In the genomic region with DNA sequence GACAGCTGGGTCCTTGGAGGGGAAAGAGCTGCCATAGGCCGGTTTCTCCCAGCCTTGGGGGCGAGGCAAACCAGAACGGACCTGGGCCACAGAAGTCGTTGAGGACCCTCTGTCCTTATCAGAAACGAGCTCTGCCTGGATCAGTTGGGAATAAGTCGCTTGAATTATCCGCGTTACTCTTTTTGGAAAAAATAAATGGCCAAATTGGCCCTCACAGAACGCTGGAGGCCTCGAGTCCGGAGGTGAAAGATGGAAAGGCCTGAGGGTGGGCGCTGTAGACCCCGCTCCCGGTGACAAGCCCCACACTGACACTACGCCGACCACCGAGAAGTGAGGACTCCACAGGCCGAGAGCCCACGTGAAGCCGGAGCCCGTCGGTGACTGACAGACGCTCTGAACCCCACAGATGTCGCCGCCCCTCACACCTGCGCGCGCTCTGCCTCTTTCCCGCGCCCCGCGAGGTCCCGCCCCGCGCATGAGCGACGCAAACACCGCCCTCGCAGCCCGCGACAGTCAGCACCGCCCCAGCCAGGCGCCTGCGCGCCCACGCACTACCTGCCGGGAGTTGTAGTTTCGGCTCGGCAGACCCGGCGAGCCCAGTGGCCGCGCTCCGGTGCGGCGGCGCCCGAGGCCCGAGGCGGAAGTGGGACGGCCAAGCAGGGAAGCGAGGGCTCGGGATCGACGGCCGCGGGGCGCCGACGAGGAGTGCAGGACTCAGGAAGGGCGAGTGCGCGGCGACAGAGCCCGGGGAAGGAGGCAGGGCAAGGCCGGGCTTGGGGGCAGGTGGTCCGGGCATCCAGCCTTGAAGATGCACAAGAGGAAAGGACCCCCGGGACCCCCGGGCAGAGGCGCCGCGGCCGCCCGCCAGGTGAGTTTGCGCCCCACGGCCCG, we compare ENCODE assay signal across 8 cellular contexts. TPM values are rescaled to one million over a fixed set of nuclear protein-coding genes. Genes with fewer than 3 reads are reported as not detected.
DNase-seq lines count a peak whose midpoint lies in the region; ATAC-seq and TF ChIP-seq lines count a peak whose summit lies in the region.

A gene (minus strand): TSS at position 484 of the 891 bp plus-strand sequence. CDS start 1,225 bp downstream, outside the sequence.
A gene (plus strand): TSS at position 568 of the 891 bp plus-strand sequence. CDS start 241 bp downstream, at position 809.

- H3K79me2 ChIP-seq in KMS-11 (ENCODE audit: insufficient read depth, low read depth) = no peaks in the 10 kb centered on the region
- H3K79me2 ChIP-seq in fibroblast of lung (ENCODE audit: control insufficient read depth, insufficient read depth, low read length) = no peaks in the 10 kb centered on the region

- H3K27me3 ChIP-seq in KMS-11 (ENCODE audit: insufficient read depth, low read depth) (no peaks in the 10 kb centered on the region), Peyer's patch (no peaks in the 10 kb centered on the region), fibroblast of lung (ENCODE audit: control insufficient read depth, insufficient read depth, low read length) (no peaks in the 10 kb centered on the region)

- peak within 1 kb of the TSS; percentile 62 for H2AFZ ChIP-seq in KMS-11 (ENCODE audit: low read depth)
- peak within 1 kb of the TSS; percentile 86 for H2AFZ ChIP-seq in fibroblast of lung (ENCODE audit: low read length)

- peak within 1 kb of the TSS; percentile 86 for H3K4me3 Mint-ChIP-seq in activated T-helper 1 cell treated with anti-CD3 and anti-CD28 coated beads, Interleukin-12 subunit alpha, Interleukin-12 subunit beta, Interleukin-2, Interleukin-4 antibody, amounts not matched to agents 30 ng/mL and 10 ng/mL and 1 ng/mL, durations not matched to agents 14 hours and 24 hours and 36 hours
- H3K4me3 Mint-ChIP-seq in naive thymus-derived CD8-positive, alpha-beta T cell = peak within 1 kb of the TSS; percentile 80 to 89 (median 88)
- H3K4me3 Mint-ChIP-seq in stimulated activated naive B cell treated with anti-CD40 and anti-IgM and Interleukin-4, amounts not matched to agents 10 μg/mL and 1 μg/mL and 100 μg/mL, for 72 hours = peak within 1 kb of the TSS; percentile 88 to 93

- no peaks in the 10 kb centered on the region for H3K27me3 Mint-ChIP-seq in activated T-helper 1 cell treated with anti-CD3 and anti-CD28 coated beads, Interleukin-12 subunit alpha, Interleukin-12 subunit beta, Interleukin-2, Interleukin-4 antibody, amounts not matched to agents 30 ng/mL and 10 ng/mL and 1 ng/mL, durations not matched to agents 14 hours and 24 hours and 36 hours (ENCODE audit: insufficient read depth)
- no peaks in the 10 kb centered on the region for H3K27me3 Mint-ChIP-seq in naive thymus-derived CD8-positive, alpha-beta T cell
- no peaks in the 10 kb centered on the region for H3K27me3 Mint-ChIP-seq in stimulated activated naive B cell treated with anti-CD40 and anti-IgM and Interleukin-4, amounts not matched to agents 10 μg/mL and 1 μg/mL and 100 μg/mL, for 72 hours

- no peak within 1 kb of the TSS; the same call in 1 of the 2 replicates for H3K27ac ChIP-seq in KMS-11
- peak within 1 kb of the TSS; percentile 83 to 96 (median 92) for H3K27ac ChIP-seq in Peyer's patch
- H3K27ac ChIP-seq in fibroblast of lung (ENCODE audit: insufficient read depth, low read length) = peak within 1 kb of the TSS; percentile 13

- H3K4me3 ChIP-seq in KMS-11 (IDR thresholded peaks at IDR 0.05; ENCODE audit: insufficient read depth, low read depth, low read length) (no peak within 1 kb of the TSS), Peyer's patch (peak within 1 kb of the TSS; percentile 75 to 99 (median 94)), fibroblast of lung (replicated peaks in 1 of 4; ENCODE audit: control extremely low read depth in 1 of 4, insufficient read depth in 1 of 4, low read depth in 3 of 4, low read length in 4 of 4) (peak within 1 kb of the TSS; percentile 56 to 81 (median 64))

- POLR2A ChIA-PET in naive thymus-derived CD8-positive, alpha-beta T cell (lab: Charles Lee) = interaction anchor here (0.6 to 1.8 kb wide), 7 partner anchors 13 to 125 kb away, joined by 3 to 7 read pairs (median 4); a partner anchor contains a TSS

- H4K20me1 ChIP-seq in KMS-11 (ENCODE audit: insufficient read depth) (no peaks in the 10 kb centered on the region), fibroblast of lung (ENCODE audit: control insufficient read depth, extremely low read depth, insufficient read depth, low read length) (no peaks in the 10 kb centered on the region)

- H3K4me2 ChIP-seq in KMS-11 (peak within 1 kb of the TSS; percentile 59), fibroblast of lung (ENCODE audit: extremely low read depth, insufficient read depth, low read length) (peak within 1 kb of the TSS; percentile 84)

- no peaks in the 10 kb centered on the region for H3K36me3 ChIP-seq in KMS-11 (ENCODE audit: insufficient read depth)
- H3K36me3 ChIP-seq in Peyer's patch = peaks cover 0 to 5% (median 0%) of the 10 kb centered on the region in 3 donors
- no peaks in the 10 kb centered on the region for H3K36me3 ChIP-seq in fibroblast of lung (ENCODE audit: control insufficient read depth, insufficient read depth, low read length)

- ATAC-seq in GM21576 (IDR thresholded peaks at IDR 0.05; ENCODE audit: unreplicated experiment) = peak; percentile 84
- ATAC-seq in naive thymus-derived CD8-positive, alpha-beta T cell = peak; percentile 98 to 99
- ATAC-seq in stimulated activated naive B cell treated with anti-CD40 and anti-IgM and Interleukin-4, amounts not matched to agents 10 μg/mL and 1 μg/mL and 100 μg/mL, for 72 hours (replicated peaks) = peak; percentile 98

- DNase-seq in DMS153 (lab: John Stamatoyannopoulos, UW) (peak; percentile 89), Peyer's patch (peak; percentile 90 to 97 (median 97)), fibroblast of lung (ENCODE audit: low read depth in 2 of 2) (peak; percentile 74 to 76)
- DNase-seq in activated T-helper 1 cell treated with anti-CD3 and anti-CD28 coated beads, Interleukin-12 subunit alpha, Interleukin-12 subunit beta, Interleukin-2, Interleukin-4 antibody, amounts not matched to agents 30 ng/mL and 10 ng/mL and 1 ng/mL, durations not matched to agents 14 hours and 24 hours and 36 hours (ENCODE audit: low spot score) = peak; percentile 93
- peak; percentile 88 to 96 (median 93) for DNase-seq in naive thymus-derived CD8-positive, alpha-beta T cell
- peak; percentile 92 for DNase-seq in stimulated activated naive B cell treated with anti-CD40 and anti-IgM and Interleukin-4, amounts not matched to agents 10 μg/mL and 1 μg/mL and 100 μg/mL, for 72 hours

- peaks cover 9% of the 10 kb centered on the region for H3K36me3 Mint-ChIP-seq in activated T-helper 1 cell treated with anti-CD3 and anti-CD28 coated beads, Interleukin-12 subunit alpha, Interleukin-12 subunit beta, Interleukin-2, Interleukin-4 antibody, amounts not matched to agents 30 ng/mL and 10 ng/mL and 1 ng/mL, durations not matched to agents 14 hours and 24 hours and 36 hours (ENCODE audit: low read depth)
- H3K36me3 Mint-ChIP-seq in naive thymus-derived CD8-positive, alpha-beta T cell = peaks cover 0 to 15% (median 1%) of the 10 kb centered on the region in 3 donors
- peaks cover 3 to 13% of the 10 kb centered on the region in 2 donors for H3K36me3 Mint-ChIP-seq in stimulated activated naive B cell treated with anti-CD40 and anti-IgM and Interleukin-4, amounts not matched to agents 10 μg/mL and 1 μg/mL and 100 μg/mL, for 72 hours

- peaks cover 7% of the 10 kb centered on the region for H3K4me1 ChIP-seq in KMS-11 (ENCODE audit: low read depth, poor library complexity, severe bottlenecking)
- peaks cover 0 to 22% (median 0%) of the 10 kb centered on the region in 4 donors for H3K4me1 ChIP-seq in Peyer's patch
- no peaks in the 10 kb centered on the region for H3K4me1 ChIP-seq in fibroblast of lung (ENCODE audit: control insufficient read depth, extremely low read depth, insufficient read depth, low read length)

- H3K9me3 ChIP-seq in Peyer's patch (no peaks in the 10 kb centered on the region), fibroblast of lung (ENCODE audit: control insufficient read depth, insufficient read depth, low read depth, low read length) (no peaks in the 10 kb centered on the region)

- H3K9me3 Mint-ChIP-seq in activated T-helper 1 cell treated with anti-CD3 and anti-CD28 coated beads, Interleukin-12 subunit alpha, Interleukin-12 subunit beta, Interleukin-2, Interleukin-4 antibody, amounts not matched to agents 30 ng/mL and 10 ng/mL and 1 ng/mL, durations not matched to agents 14 hours and 24 hours and 36 hours = no peaks in the 10 kb centered on the region
- no peaks in the 10 kb centered on the region for H3K9me3 Mint-ChIP-seq in naive thymus-derived CD8-positive, alpha-beta T cell
- H3K9me3 Mint-ChIP-seq in stimulated activated naive B cell treated with anti-CD40 and anti-IgM and Interleukin-4, amounts not matched to agents 10 μg/mL and 1 μg/mL and 100 μg/mL, for 72 hours = peaks cover 0 to 1% of the 10 kb centered on the region in 2 donors

- H3K4me1 Mint-ChIP-seq in activated T-helper 1 cell treated with anti-CD3 and anti-CD28 coated beads, Interleukin-12 subunit alpha, Interleukin-12 subunit beta, Interleukin-2, Interleukin-4 antibody, amounts not matched to agents 30 ng/mL and 10 ng/mL and 1 ng/mL, durations not matched to agents 14 hours and 24 hours and 36 hours (ENCODE audit: low read depth) = peaks cover 11% of the 10 kb centered on the region
- H3K4me1 Mint-ChIP-seq in naive thymus-derived CD8-positive, alpha-beta T cell = peaks cover 8 to 26% (median 20%) of the 10 kb centered on the region in 4 donors
- H3K4me1 Mint-ChIP-seq in stimulated activated naive B cell treated with anti-CD40 and anti-IgM and Interleukin-4, amounts not matched to agents 10 μg/mL and 1 μg/mL and 100 μg/mL, for 72 hours = peaks cover 9 to 16% of the 10 kb centered on the region in 2 donors

- TF ChIP-seq CTCF in KMS-11 (conservative IDR thresholded peaks at IDR 0.05; ENCODE audit: low read depth, low read length) (no peak), Peyer's patch (IDR thresholded peaks at IDR 0.05) (peak in 2 of 6 experiments; percentile 5 to 19), fibroblast of lung (conservative IDR thresholded peaks at IDR 0.05 in 1 of 2, IDR thresholded peaks at IDR 0.05 in 1 of 2; ENCODE audit: low read depth in 1 of 2, low read length in 2 of 2) (no peak)

- intact Hi-C loops in activated T-helper 1 cell treated with anti-CD3 and anti-CD28 coated beads, Interleukin-12 subunit alpha, Interleukin-12 subunit beta, Interleukin-2, Interleukin-4 antibody, amounts not matched to agents 30 ng/mL and 10 ng/mL and 1 ng/mL, durations not matched to agents 14 hours and 24 hours and 36 hours (cut with micrococcal nuclease) = loop anchor here (1.0 kb wide), 6 partner anchors 15 to 126 kb away; a partner anchor contains a TSS

- H3K9ac ChIP-seq in KMS-11 = peak within 1 kb of the TSS; percentile 67
- peak within 1 kb of the TSS; percentile 69 for H3K9ac ChIP-seq in fibroblast of lung (ENCODE audit: insufficient read depth, low read length)

- peak within 1 kb of the TSS; percentile 91 for H3K27ac Mint-ChIP-seq in activated T-helper 1 cell treated with anti-CD3 and anti-CD28 coated beads, Interleukin-12 subunit alpha, Interleukin-12 subunit beta, Interleukin-2, Interleukin-4 antibody, amounts not matched to agents 30 ng/mL and 10 ng/mL and 1 ng/mL, durations not matched to agents 14 hours and 24 hours and 36 hours
- peak within 1 kb of the TSS; percentile 60 to 95 (median 90) for H3K27ac Mint-ChIP-seq in naive thymus-derived CD8-positive, alpha-beta T cell
- H3K27ac Mint-ChIP-seq in stimulated activated naive B cell treated with anti-CD40 and anti-IgM and Interleukin-4, amounts not matched to agents 10 μg/mL and 1 μg/mL and 100 μg/mL, for 72 hours = peak within 1 kb of the TSS; percentile 90

- peak; percentile 78 to 80 for TF ChIP-seq POLR2A in Peyer's patch (IDR thresholded peaks at IDR 0.05)

RNA-seq across cellular contexts. Expression of the first gene that starts in this region (rescaled TPM):
- total RNA-seq in Peyer's patch = 10 to 100 TPM in 3 of 4 donors, 1 to 10 TPM in 1; 7.4 to 73.1 (median 41.2) TPM
- total RNA-seq in activated T-helper 1 cell treated with anti-CD3 and anti-CD28 coated beads, Interleukin-12 subunit alpha, Interleukin-12 subunit beta, Interleukin-2, Interleukin-4 antibody, amounts not matched to agents 30 ng/mL and 10 ng/mL and 1 ng/mL, durations not matched to agents 14 hours and 24 hours and 36 hours = 16.6 and 20.5 TPM in 2 replicates
- 0.51 and 0.83 TPM in 2 replicates for total RNA-seq in fibroblast of lung
- polyA plus RNA-seq in fibroblast of lung = 0.23 and 0.29 TPM in 2 replicates
- polyA plus RNA-seq in fibroblast of lung (2012) = 0.26 and 0.40 TPM in 2 replicates
- polyA minus RNA-seq in fibroblast of lung (ENCODE audit: low replicate concordance) = 0.20 TPM in 1 of 2 replicates, not detected in the other
- total RNA-seq in naive thymus-derived CD8-positive, alpha-beta T cell = 1 to 10 TPM; 3.0 to 3.7 TPM
- polyA plus RNA-seq in naive thymus-derived CD8-positive, alpha-beta T cell = under 1 TPM; 0.49 to 0.94 (median 0.76) TPM

RNA-seq across cellular contexts. Expression of the second gene that starts in this region (rescaled TPM):
- total RNA-seq in Peyer's patch (100 to 1,000 TPM in 3 of 4 donors, 10 to 100 TPM in 1; 97.4 to 235 (median 184) TPM), fibroblast of lung (5.1 and 10.6 TPM in 2 replicates)
- total RNA-seq in activated T-helper 1 cell treated with anti-CD3 and anti-CD28 coated beads, Interleukin-12 subunit alpha, Interleukin-12 subunit beta, Interleukin-2, Interleukin-4 antibody, amounts not matched to agents 30 ng/mL and 10 ng/mL and 1 ng/mL, durations not matched to agents 14 hours and 24 hours and 36 hours = 43.9 and 45.6 TPM in 2 replicates
- 7.0 and 9.3 TPM in 2 replicates for polyA plus RNA-seq in fibroblast of lung
- polyA plus RNA-seq in fibroblast of lung (2012) = 14.2 and 16.7 TPM in 2 replicates
- 15.3 and 30.0 TPM in 2 replicates for polyA minus RNA-seq in fibroblast of lung (ENCODE audit: low replicate concordance)
- 10 to 100 TPM; 29.7 to 30.7 TPM for total RNA-seq in naive thymus-derived CD8-positive, alpha-beta T cell
- polyA plus RNA-seq in naive thymus-derived CD8-positive, alpha-beta T cell = 10 to 100 TPM in 1 of 3 donors, 1 to 10 TPM in 2; 4.3 to 10.5 (median 5.5) TPM
